In the genomic region with DNA sequence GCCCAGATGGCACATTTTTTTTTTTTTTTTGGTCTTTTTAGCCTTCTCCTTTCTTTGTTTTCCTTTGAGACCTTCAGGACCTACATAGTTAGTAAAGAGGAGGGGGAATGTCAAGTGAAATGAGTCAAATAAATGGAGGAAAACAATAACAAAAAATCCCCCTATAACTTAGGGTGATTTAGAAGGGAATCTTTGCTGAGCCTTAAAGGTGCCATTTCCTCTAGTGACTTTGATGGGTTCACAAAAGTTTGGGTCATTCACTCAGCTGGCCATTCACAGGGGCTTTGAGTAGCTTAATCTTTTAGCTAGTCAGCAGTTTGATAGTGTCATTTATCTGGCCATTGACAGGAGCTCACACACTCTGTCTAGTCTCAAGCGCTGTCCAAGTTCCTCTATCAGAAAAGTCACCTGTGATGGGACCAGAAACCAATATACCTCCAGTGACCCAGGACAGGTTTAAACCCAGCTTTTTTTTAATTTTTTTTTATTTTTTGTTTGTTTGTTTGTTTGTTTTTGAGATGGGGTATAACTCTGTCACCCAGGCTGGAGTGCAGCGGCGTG, we compare ENCODE assay signal across 1 cellular context.
TF ChIP-seq lines count a peak whose summit lies in the region.

No MANE protein-coding gene starts in this region.

TF ChIP-seq in K562, 482 proteins besides CTCF, POLR2A, EP300 and RAD21 (continued from another document and continues in another):
- TF ChIP-seq MYBL2 (IDR thresholded peaks at IDR 0.05; ENCODE audit: low read depth) = no peak
- TF ChIP-seq MYBL2 (CRISPR knock-in tag; IDR thresholded peaks at IDR 0.05; ENCODE audit: borderline replicate concordance) = no peak
- TF ChIP-seq, protein P1, sequence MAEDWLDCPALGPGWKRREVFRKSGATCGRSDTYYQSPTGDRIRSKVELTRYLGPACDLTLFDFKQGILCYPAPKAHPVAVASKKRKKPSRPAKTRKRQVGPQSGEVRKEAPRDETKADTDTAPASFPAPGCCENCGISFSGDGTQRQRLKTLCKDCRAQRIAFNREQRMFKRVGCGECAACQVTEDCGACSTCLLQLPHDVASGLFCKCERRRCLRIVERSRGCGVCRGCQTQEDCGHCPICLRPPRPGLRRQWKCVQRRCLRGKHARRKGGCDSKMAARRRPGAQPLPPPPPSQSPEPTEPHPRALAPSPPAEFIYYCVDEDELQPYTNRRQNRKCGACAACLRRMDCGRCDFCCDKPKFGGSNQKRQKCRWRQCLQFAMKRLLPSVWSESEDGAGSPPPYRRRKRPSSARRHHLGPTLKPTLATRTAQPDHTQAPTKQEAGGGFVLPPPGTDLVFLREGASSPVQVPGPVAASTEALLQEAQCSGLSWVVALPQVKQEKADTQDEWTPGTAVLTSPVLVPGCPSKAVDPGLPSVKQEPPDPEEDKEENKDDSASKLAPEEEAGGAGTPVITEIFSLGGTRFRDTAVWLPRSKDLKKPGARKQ (CRISPR knock-in tag; IDR thresholded peaks at IDR 0.05) = no peak
- TF ChIP-seq ZNF507 (tag; conservative IDR thresholded peaks at IDR 0.05) = no peak
- peak; percentile 45 for TF ChIP-seq MAFG (tag; conservative IDR thresholded peaks at IDR 0.05)
- no peak for TF ChIP-seq TCFL5 (CRISPR knock-in tag; conservative IDR thresholded peaks at IDR 0.05)
- no peak for TF ChIP-seq ZFPM2 (CRISPR knock-in tag; IDR thresholded peaks at IDR 0.05)
- no peak for TF ChIP-seq ZNF395 (CRISPR knock-in tag; IDR thresholded peaks at IDR 0.05)
- TF ChIP-seq ZNF212 (CRISPR knock-in tag; IDR thresholded peaks at IDR 0.05) = no peak
- no peak for TF ChIP-seq MTA3 (IDR thresholded peaks at IDR 0.05; ENCODE audit: borderline replicate concordance)
- 0 out of 4 replicates have a peak, but pooled peaks of 1 of the 2 experiments have one; percentile 1 for TF ChIP-seq MLLT1 (IDR thresholded peaks at IDR 0.05)
- TF ChIP-seq POLR2G (IDR thresholded peaks at IDR 0.05; ENCODE audit: low read depth, low read length) = no peak
- no peak for TF ChIP-seq MEF2D (tag; conservative IDR thresholded peaks at IDR 0.05; ENCODE audit: low read depth)
- TF ChIP-seq NELFE (IDR thresholded peaks at IDR 0.05; ENCODE audit: insufficient read depth, insufficient read length) = no peak
- no peak for TF ChIP-seq NCOA4 (IDR thresholded peaks at IDR 0.05; ENCODE audit: partially characterized antibody)
- no peak for TF ChIP-seq ZNF146 (CRISPR knock-in tag; IDR thresholded peaks at IDR 0.05; ENCODE audit: unreplicated experiment)
- TF ChIP-seq CREBBP (IDR thresholded peaks at IDR 0.05; ENCODE audit: low read depth, low read length) = no peak
- TF ChIP-seq ATF1 (CRISPR knock-in tag; IDR thresholded peaks at IDR 0.05) = no peak
- 0 out of 2 replicates have a peak, but pooled peaks have one; percentile 26 for TF ChIP-seq ATF1 (tag; IDR thresholded peaks at IDR 0.05)
- TF ChIP-seq ZNF639 (CRISPR knock-in tag; conservative IDR thresholded peaks at IDR 0.05 in 1 of 2, IDR thresholded peaks at IDR 0.05 in 1 of 2) = 0 out of 4 replicates have a peak, but pooled peaks of 1 of the 2 experiments have one; percentile 3
- peak; percentile 26; the same call in 1 of the 2 replicates for TF ChIP-seq TAL1 (IDR thresholded peaks at IDR 0.05)
- peak; percentile 4; the same call in 1 of the 2 replicates for TF ChIP-seq MTA1 (IDR thresholded peaks at IDR 0.05; ENCODE audit: borderline replicate concordance)
- TF ChIP-seq, protein P2, sequence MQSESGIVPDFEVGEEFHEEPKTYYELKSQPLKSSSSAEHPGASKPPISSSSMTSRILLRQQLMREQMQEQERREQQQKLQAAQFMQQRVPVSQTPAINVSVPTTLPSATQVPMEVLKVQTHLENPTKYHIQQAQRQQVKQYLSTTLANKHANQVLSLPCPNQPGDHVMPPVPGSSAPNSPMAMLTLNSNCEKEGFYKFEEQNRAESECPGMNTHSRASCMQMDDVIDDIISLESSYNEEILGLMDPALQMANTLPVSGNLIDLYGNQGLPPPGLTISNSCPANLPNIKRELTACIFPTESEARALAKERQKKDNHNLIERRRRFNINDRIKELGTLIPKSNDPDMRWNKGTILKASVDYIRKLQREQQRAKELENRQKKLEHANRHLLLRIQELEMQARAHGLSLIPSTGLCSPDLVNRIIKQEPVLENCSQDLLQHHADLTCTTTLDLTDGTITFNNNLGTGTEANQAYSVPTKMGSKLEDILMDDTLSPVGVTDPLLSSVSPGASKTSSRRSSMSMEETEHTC (IDR thresholded peaks at IDR 0.05) = no peak
- TF ChIP-seq ELF4 (CRISPR knock-in tag; IDR thresholded peaks at IDR 0.05) = no peak
- TF ChIP-seq, protein P3, sequence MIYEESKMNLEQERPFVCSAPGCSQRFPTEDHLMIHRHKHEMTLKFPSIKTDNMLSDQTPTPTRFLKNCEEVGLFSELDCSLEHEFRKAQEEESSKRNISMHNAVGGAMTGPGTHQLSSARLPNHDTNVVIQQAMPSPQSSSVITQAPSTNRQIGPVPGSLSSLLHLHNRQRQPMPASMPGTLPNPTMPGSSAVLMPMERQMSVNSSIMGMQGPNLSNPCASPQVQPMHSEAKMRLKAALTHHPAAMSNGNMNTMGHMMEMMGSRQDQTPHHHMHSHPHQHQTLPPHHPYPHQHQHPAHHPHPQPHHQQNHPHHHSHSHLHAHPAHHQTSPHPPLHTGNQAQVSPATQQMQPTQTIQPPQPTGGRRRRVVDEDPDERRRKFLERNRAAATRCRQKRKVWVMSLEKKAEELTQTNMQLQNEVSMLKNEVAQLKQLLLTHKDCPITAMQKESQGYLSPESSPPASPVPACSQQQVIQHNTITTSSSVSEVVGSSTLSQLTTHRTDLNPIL (CRISPR knock-in tag; IDR thresholded peaks at IDR 0.05) = 0 out of 2 replicates have a peak, but pooled peaks have one; percentile 32
- TF ChIP-seq OTX1 (CRISPR knock-in tag; IDR thresholded peaks at IDR 0.05) = no peak
- no peak for TF ChIP-seq ZNF175 (CRISPR knock-in tag; IDR thresholded peaks at IDR 0.05; ENCODE audit: low read depth)
- TF ChIP-seq ZNF324 (CRISPR knock-in tag; IDR thresholded peaks at IDR 0.05) = no peak
- no peak for TF ChIP-seq KDM1A (IDR thresholded peaks at IDR 0.05)
- TF ChIP-seq, protein P4, sequence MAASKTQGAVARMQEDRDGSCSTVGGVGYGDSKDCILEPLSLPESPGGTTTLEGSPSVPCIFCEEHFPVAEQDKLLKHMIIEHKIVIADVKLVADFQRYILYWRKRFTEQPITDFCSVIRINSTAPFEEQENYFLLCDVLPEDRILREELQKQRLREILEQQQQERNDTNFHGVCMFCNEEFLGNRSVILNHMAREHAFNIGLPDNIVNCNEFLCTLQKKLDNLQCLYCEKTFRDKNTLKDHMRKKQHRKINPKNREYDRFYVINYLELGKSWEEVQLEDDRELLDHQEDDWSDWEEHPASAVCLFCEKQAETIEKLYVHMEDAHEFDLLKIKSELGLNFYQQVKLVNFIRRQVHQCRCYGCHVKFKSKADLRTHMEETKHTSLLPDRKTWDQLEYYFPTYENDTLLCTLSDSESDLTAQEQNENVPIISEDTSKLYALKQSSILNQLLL (CRISPR knock-in tag; IDR thresholded peaks at IDR 0.05; ENCODE audit: borderline replicate concordance) = no peak
- peak; percentile 54; the same call in 1 of the 2 replicates for TF ChIP-seq MECOM (CRISPR knock-in tag; IDR thresholded peaks at IDR 0.05)
- no peak for TF ChIP-seq ZNF444 (CRISPR knock-in tag; IDR thresholded peaks at IDR 0.05)
- TF ChIP-seq HMBOX1 (IDR thresholded peaks at IDR 0.05) = 0 out of 2 replicates have a peak, but pooled peaks have one; percentile 17
- TF ChIP-seq RBFOX2 (IDR thresholded peaks at IDR 0.05; ENCODE audit: low read depth, low read length) = peak; percentile 38; the same call in 1 of the 2 replicates
- TF ChIP-seq ZNF23 (CRISPR knock-in tag; IDR thresholded peaks at IDR 0.05) = no peak
- TF ChIP-seq ZNF77 (CRISPR knock-in tag; IDR thresholded peaks at IDR 0.05) = no peak
- TF ChIP-seq ZNF165 (CRISPR knock-in tag; IDR thresholded peaks at IDR 0.05; ENCODE audit: borderline replicate concordance) = no peak
- TF ChIP-seq NR3C1 (CRISPR knock-in tag; IDR thresholded peaks at IDR 0.05) = no peak
- TF ChIP-seq ZNF174 (CRISPR knock-in tag; IDR thresholded peaks at IDR 0.05) = no peak
- TF ChIP-seq E4F1 (CRISPR knock-in tag; IDR thresholded peaks at IDR 0.05; ENCODE audit: borderline replicate concordance) = no peak
- no peak for TF ChIP-seq ZNF79 (CRISPR knock-in tag; IDR thresholded peaks at IDR 0.05; ENCODE audit: low read depth)
- TF ChIP-seq SMAD4 (CRISPR knock-in tag; conservative IDR thresholded peaks at IDR 0.05) = no peak
- no peak for TF ChIP-seq XRCC5 (IDR thresholded peaks at IDR 0.05; ENCODE audit: low read depth, low read length)
- no peak for TF ChIP-seq JUN (IDR thresholded peaks at IDR 0.05; ENCODE audit: borderline replicate concordance, low read depth, low read length)
- TF ChIP-seq JUN (CRISPR knock-in tag; IDR thresholded peaks at IDR 0.05; ENCODE audit: borderline replicate concordance) = no peak
- TF ChIP-seq NONO (IDR thresholded peaks at IDR 0.05; ENCODE audit: low read depth in 2 of 2, low read length in 1 of 2) = no peak
- no peak for TF ChIP-seq ZNF511 (CRISPR knock-in tag; IDR thresholded peaks at IDR 0.05)
- no peak for TF ChIP-seq ZBTB7A (IDR thresholded peaks at IDR 0.05; ENCODE audit: borderline replicate concordance, control insufficient read depth, low read depth, low read length)
- 0 out of 2 replicates have a peak, but pooled peaks have one; percentile 3 for TF ChIP-seq GATAD2B (IDR thresholded peaks at IDR 0.05; ENCODE audit: borderline replicate concordance)
- no peak for TF ChIP-seq ETV1 (tag; conservative IDR thresholded peaks at IDR 0.05; ENCODE audit: low read depth)
- TF ChIP-seq ZNF316 (IDR thresholded peaks at IDR 0.05) = peak; percentile 96
- TF ChIP-seq EP400 (IDR thresholded peaks at IDR 0.05) = no peak; the same call in 1 of the 2 replicates
- TF ChIP-seq TCF3 (CRISPR knock-in tag; IDR thresholded peaks at IDR 0.05) = peak; percentile 21; the same call in 1 of the 2 replicates
